17 cellular contexts compared by ENCODE assay signal in genomic region chr19:1135454-1135853, GRCh38. TPM values are rescaled to one million over a fixed set of nuclear protein-coding genes. Genes with fewer than 3 reads are reported as not detected.
A peak's percentile ranks its signal among the peaks of the same experiment; 100 is the strongest.
DNase-seq lines count a peak whose midpoint lies in the region; ATAC-seq and TF ChIP-seq lines count a peak whose summit lies in the region.
"Had no signal": no experiment of that assay in that cellular context is flagged by ENCODE, and none has a peak within 500 bp of the region (broad histone marks: within the 10 kb centered on the region; RNA-seq: fewer than 3 reads in every experiment).

No MANE protein-coding gene starts in this region.

- no peak for ATAC-seq in CD8-positive, alpha-beta T cell
- peak; percentile 0 for ATAC-seq in mucosa of descending colon
- ATAC-seq in HG02610 (IDR thresholded peaks at IDR 0.05; ENCODE audit: unreplicated experiment): no peak
- ATAC-seq in GM21529 (IDR thresholded peaks at IDR 0.05; ENCODE audit: unreplicated experiment): no peak

- H3K4me1 Mint-ChIP-seq in CD8-positive, alpha-beta T cell (ENCODE audit: low read depth): peaks cover 17% of the 10 kb centered on the region
- H3K4me1 Mint-ChIP-seq: neural crest cell had no signal

- no peaks in the 10 kb centered on the region for H3K9me3 Mint-ChIP-seq in CD8-positive, alpha-beta T cell
- H3K9me3 Mint-ChIP-seq: neural crest cell had no signal

- 85 to 89% (median 86%) methylated on average over 11 to 17 of the region's 17 CpGs for WGBS in stomach, 5 donors

- intact Hi-C loops in CD8-positive, alpha-beta T cell (cut with DNase I, micrococcal nuclease): no loop called here
- intact Hi-C loops in mucosa of descending colon (cut with DNase I, micrococcal nuclease): no loop called here
- intact Hi-C loops in stomach (cut with DNase I; ENCODE audit: low total_unique reads): no loop called here

- peak overlapping the region; percentile 60 for H3K27ac Mint-ChIP-seq in CD8-positive, alpha-beta T cell

- no peak overlapping the region for H3K4me3 Mint-ChIP-seq in CD8-positive, alpha-beta T cell
- H3K4me3 Mint-ChIP-seq: activated naive CD8-positive, alpha-beta T cell; neural crest cell had no signal

- no peak for TF ChIP-seq CTCF in CD8-positive, alpha-beta T cell (IDR thresholded peaks at IDR 0.05)
- no peak for TF ChIP-seq CTCF in RWPE1 (conservative IDR thresholded peaks at IDR 0.05; ENCODE audit: low read depth)
- no peak for TF ChIP-seq CTCF in mucosa of descending colon (IDR thresholded peaks at IDR 0.05)
- no peak for TF ChIP-seq CTCF in stomach (IDR thresholded peaks at IDR 0.05)

- H3K4me1 ChIP-seq in CD8-positive, alpha-beta T cell (ENCODE audit: insufficient read depth, low read length): peaks cover 30% of the 10 kb centered on the region
- H3K4me1 ChIP-seq in mucosa of descending colon (ENCODE audit: low read depth) (peaks cover 46% of the 10 kb centered on the region), stomach (peaks cover 51 to 58% (median 53%) of the 10 kb centered on the region in 4 donors)
- H3K4me1 ChIP-seq: SJCRH30 had no signal

- POLR2A ChIA-PET in CD8-positive, alpha-beta T cell (lab: Charles Lee): no interaction called here
- POLR2A ChIA-PET in RWPE1 (lab: Yijun Ruan, JAX; ENCODE audit: low non-redundant PET): no interaction called here

- peaks cover 12% of the 10 kb centered on the region for H3K36me3 Mint-ChIP-seq in CD8-positive, alpha-beta T cell
- H3K36me3 Mint-ChIP-seq: activated naive CD8-positive, alpha-beta T cell had no signal

- H3K9me3 ChIP-seq in CD8-positive, alpha-beta T cell (ENCODE audit: low read length): no peaks in the 10 kb centered on the region
- H3K9me3 ChIP-seq in mucosa of descending colon: no peaks in the 10 kb centered on the region
- no peaks in the 10 kb centered on the region for H3K9me3 ChIP-seq in stomach
- H3K9me3 ChIP-seq: SJCRH30 had no signal

- no peaks in the 10 kb centered on the region for H3K27me3 ChIP-seq in CD8-positive, alpha-beta T cell (ENCODE audit: insufficient read depth, low read length)
- no peaks in the 10 kb centered on the region for H3K27me3 ChIP-seq in stomach
- H3K27me3 ChIP-seq: SJCRH30 had no signal

- no peak for DNase-seq in CD8-positive, alpha-beta T cell
- DNase-seq in RWPE1 (ENCODE audit: low spot score) (no peak), mucosa of descending colon (no peak), stomach (no peak), AG20443 (ENCODE audit: low spot score) (no peak)
- DNase-seq: activated CD4-positive, CD25-positive, alpha-beta regulatory T cell treated with anti-CD3 and anti-CD28 coated beads, Interleukin-2, amount 50 U/mL, for 72 hours; C1 segment of cervical spinal cord; DMS53; Kasumi-1; NCI-H1105; NCI-H524 treated with DMSO at 0.1 percent for 48 hours; SJCRH30; T-helper 9 cell had no signal

- no peaks in the 10 kb centered on the region for H3K36me3 ChIP-seq in CD8-positive, alpha-beta T cell (ENCODE audit: insufficient read depth, low read length)
- H3K36me3 ChIP-seq in mucosa of descending colon (ENCODE audit: low read depth): no peaks in the 10 kb centered on the region
- peaks cover 6 to 44% (median 29%) of the 10 kb centered on the region in 4 donors for H3K36me3 ChIP-seq in stomach

- TF ChIP-seq EP300 in stomach (IDR thresholded peaks at IDR 0.05): no peak

- no peaks in the 10 kb centered on the region for H3K27me3 Mint-ChIP-seq in CD8-positive, alpha-beta T cell (ENCODE audit: low read depth)
- H3K27me3 Mint-ChIP-seq: activated naive CD8-positive, alpha-beta T cell had no signal

- H3K27ac ChIP-seq in CD8-positive, alpha-beta T cell (ENCODE audit: low read depth, low read length): no peak overlapping the region
- H3K27ac ChIP-seq in RWPE1 (peak overlapping the region; percentile 93), stomach (peak overlapping the region in 4 of 5 donors; percentile 58 to 92 (median 79))
- H3K27ac ChIP-seq: SJCRH30 had no signal

- TF ChIP-seq POLR2A in stomach (IDR thresholded peaks at IDR 0.05): no peak

- CTCF ChIA-PET in CD8-positive, alpha-beta T cell (lab: Charles Lee): interaction anchor here (0.6 kb wide), 1 partner anchor 133 kb away, joined by 3 read pairs; no protein-coding TSS in a partner anchor
- CTCF ChIA-PET in RWPE1 (lab: Yijun Ruan, JAX): no interaction called here

- no peak overlapping the region for H3K4me3 ChIP-seq in CD8-positive, alpha-beta T cell (ENCODE audit: low read depth, low read length)
- H3K4me3 ChIP-seq in mucosa of descending colon (no peak overlapping the region), stomach (no peak overlapping the region)
- H3K4me3 ChIP-seq: SJCRH30 had no signal

RNA-seq across cellular contexts. Expression of gene GPX4, which starts 31.7 kb away (rescaled TPM):
- 100 to 1,000 TPM; 172 to 174 TPM for total RNA-seq in CD8-positive, alpha-beta T cell
- total RNA-seq in mucosa of descending colon (100 to 1,000 TPM; 126 to 187 (median 144) TPM), stomach (100 to 1,000 TPM in 4 of 5 donors, 10 to 100 TPM in 1; 90.0 to 710 (median 158) TPM)
- polyA plus RNA-seq in stomach: 100 to 1,000 TPM; 433 to 532 (median 509) TPM

RNA-seq across cellular contexts. Expression of gene SBNO2, which starts 38.6 kb away (rescaled TPM):
- 100 to 1,000 TPM; 123 to 134 TPM for total RNA-seq in CD8-positive, alpha-beta T cell
- total RNA-seq in mucosa of descending colon (10 to 100 TPM; 58.0 to 86.6 (median 74.6) TPM), stomach (10 to 100 TPM; 19.3 to 74.7 (median 63.5) TPM)
- 10 to 100 TPM; 16.3 to 36.1 (median 23.6) TPM for polyA plus RNA-seq in stomach

RNA-seq across cellular contexts. Expression of gene POLR2E, which starts 40.3 kb away (rescaled TPM):
- total RNA-seq in CD8-positive, alpha-beta T cell: 10 to 100 TPM; 75.3 to 76.2 TPM
- 100 to 1,000 TPM; 108 to 138 (median 133) TPM for total RNA-seq in mucosa of descending colon
- 100 to 1,000 TPM in 1 of 5 donors, 10 to 100 TPM in 4; 24.5 to 361 (median 40.6) TPM for total RNA-seq in stomach
- polyA plus RNA-seq in stomach: 100 to 1,000 TPM; 109 to 128 (median 123) TPM
